ENCODE assay signal across 8 cellular contexts in the genomic region with DNA sequence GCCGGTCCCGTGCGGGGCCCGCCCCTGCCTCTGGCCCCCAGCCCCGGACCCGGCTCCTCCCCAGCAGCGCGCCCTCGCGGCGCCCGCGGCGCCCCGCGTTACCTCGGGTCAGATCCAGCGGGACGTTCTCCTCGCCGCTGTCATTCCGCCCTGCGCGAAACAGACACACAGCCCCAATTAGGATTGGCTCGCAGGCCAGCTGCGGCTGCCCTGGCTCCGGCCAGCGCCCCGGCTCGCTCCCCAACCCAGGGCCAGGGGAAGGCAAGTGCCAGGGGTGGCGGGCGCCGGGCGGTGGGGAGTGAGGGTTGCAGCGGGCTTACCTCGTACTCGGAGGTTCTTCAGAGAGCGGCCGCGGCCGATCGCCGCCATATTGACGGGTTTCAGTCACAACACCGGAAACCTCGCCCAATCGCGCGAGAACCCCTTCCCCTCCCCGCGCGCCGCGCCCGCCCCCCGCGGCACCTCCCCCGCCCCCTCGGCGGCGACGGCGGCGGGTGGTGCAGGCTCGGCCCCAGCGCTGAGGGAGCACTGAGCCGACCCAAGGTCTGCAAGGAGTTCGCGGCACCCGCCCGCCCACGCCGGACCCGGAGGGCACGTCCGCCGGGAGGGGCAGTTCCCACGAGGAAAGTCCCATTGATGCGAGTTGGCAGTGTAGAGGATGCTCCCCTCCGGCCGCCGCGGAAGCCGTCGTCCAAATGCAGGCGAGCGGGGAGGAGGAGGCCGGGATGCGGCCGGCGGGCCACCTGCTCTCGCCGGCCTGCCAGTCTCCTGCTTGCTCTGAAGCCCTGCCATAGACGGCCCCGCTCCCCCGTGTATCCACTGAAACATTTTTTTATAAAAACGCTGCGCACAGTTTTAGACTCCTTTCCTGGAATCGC. TPM values are rescaled to one million over a fixed set of nuclear protein-coding genes. Genes with fewer than 3 reads are reported as not detected.
A peak's percentile ranks its signal among the peaks of the same experiment; 100 is the strongest.
DNase-seq lines count a peak whose midpoint lies in the region; ATAC-seq and TF ChIP-seq lines count a peak whose summit lies in the region.

A gene with protein sequence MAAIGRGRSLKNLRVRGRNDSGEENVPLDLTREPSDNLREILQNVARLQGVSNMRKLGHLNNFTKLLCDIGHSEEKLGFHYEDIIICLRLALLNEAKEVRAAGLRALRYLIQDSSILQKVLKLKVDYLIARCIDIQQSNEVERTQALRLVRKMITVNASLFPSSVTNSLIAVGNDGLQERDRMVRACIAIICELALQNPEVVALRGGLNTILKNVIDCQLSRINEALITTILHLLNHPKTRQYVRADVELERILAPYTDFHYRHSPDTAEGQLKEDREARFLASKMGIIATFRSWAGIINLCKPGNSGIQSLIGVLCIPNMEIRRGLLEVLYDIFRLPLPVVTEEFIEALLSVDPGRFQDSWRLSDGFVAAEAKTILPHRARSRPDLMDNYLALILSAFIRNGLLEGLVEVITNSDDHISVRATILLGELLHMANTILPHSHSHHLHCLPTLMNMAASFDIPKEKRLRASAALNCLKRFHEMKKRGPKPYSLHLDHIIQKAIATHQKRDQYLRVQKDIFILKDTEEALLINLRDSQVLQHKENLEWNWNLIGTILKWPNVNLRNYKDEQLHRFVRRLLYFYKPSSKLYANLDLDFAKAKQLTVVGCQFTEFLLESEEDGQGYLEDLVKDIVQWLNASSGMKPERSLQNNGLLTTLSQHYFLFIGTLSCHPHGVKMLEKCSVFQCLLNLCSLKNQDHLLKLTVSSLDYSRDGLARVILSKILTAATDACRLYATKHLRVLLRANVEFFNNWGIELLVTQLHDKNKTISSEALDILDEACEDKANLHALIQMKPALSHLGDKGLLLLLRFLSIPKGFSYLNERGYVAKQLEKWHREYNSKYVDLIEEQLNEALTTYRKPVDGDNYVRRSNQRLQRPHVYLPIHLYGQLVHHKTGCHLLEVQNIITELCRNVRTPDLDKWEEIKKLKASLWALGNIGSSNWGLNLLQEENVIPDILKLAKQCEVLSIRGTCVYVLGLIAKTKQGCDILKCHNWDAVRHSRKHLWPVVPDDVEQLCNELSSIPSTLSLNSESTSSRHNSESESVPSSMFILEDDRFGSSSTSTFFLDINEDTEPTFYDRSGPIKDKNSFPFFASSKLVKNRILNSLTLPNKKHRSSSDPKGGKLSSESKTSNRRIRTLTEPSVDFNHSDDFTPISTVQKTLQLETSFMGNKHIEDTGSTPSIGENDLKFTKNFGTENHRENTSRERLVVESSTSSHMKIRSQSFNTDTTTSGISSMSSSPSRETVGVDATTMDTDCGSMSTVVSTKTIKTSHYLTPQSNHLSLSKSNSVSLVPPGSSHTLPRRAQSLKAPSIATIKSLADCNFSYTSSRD (N-terminal part only) (minus strand): TSS at position 391 of the 878 bp plus-strand sequence. CDS start 22 bp downstream, at position 369.

- no peaks in the 10 kb centered on the region for H3K9me3 ChIP-seq in liver (ENCODE audit: control insufficient read depth in 4 of 4, low read length in 3 of 4)

- H3K27ac Mint-ChIP-seq in dendritic cell treated with granulocyte-macrophage colony-stimulating factor and Interleukin-4, amounts not matched to agents 40 ng/mL and 50 ng/mL, for 4 days, result peak within 1 kb of the TSS; percentile 93

- H3K4me1 ChIP-seq in liver (ENCODE audit: control insufficient read depth in 4 of 4, insufficient read depth in 4 of 4, low read length in 3 of 4), result peaks cover 0 to 15% (median 6%) of the 10 kb centered on the region in 4 donors

- H3K27ac ChIP-seq in C4-2B (peak within 1 kb of the TSS; percentile 82), liver (ENCODE audit: low read depth in 1 of 2, low read length in 2 of 2) (peak within 1 kb of the TSS; percentile 100)

- peak within 1 kb of the TSS; percentile 85 to 90 for H3K9ac ChIP-seq in liver (ENCODE audit: low read depth in 1 of 2, low read length in 2 of 2)

- H3K9me3 Mint-ChIP-seq in dendritic cell treated with granulocyte-macrophage colony-stimulating factor and Interleukin-4, amounts not matched to agents 40 ng/mL and 50 ng/mL, for 4 days, result no peaks in the 10 kb centered on the region

- H3K27me3 Mint-ChIP-seq in dendritic cell treated with granulocyte-macrophage colony-stimulating factor and Interleukin-4, amounts not matched to agents 40 ng/mL and 50 ng/mL, for 4 days, result no peaks in the 10 kb centered on the region

- H3K27me3 ChIP-seq in liver (ENCODE audit: control insufficient read depth in 4 of 4, insufficient read depth in 4 of 4, low read length in 3 of 4), result no peaks in the 10 kb centered on the region

- TF ChIP-seq CTCF in C4-2B (conservative IDR thresholded peaks at IDR 0.05), result no peak
- no peak for TF ChIP-seq CTCF in liver (IDR thresholded peaks at IDR 0.05; ENCODE audit: low read depth, low read length, missing input control)

- H3K4me3 Mint-ChIP-seq in dendritic cell treated with granulocyte-macrophage colony-stimulating factor and Interleukin-4, amounts not matched to agents 40 ng/mL and 50 ng/mL, for 4 days, result peak within 1 kb of the TSS; percentile 89

- peak; percentile 72 for ATAC-seq in GM19395 (IDR thresholded peaks at IDR 0.05; ENCODE audit: unreplicated experiment)
- peak; percentile 44 for ATAC-seq in HG03558 (IDR thresholded peaks at IDR 0.05; ENCODE audit: extremely low read depth, unreplicated experiment)

- peaks cover 21% of the 10 kb centered on the region for H3K4me1 Mint-ChIP-seq in dendritic cell treated with granulocyte-macrophage colony-stimulating factor and Interleukin-4, amounts not matched to agents 40 ng/mL and 50 ng/mL, for 4 days (ENCODE audit: low read depth)

- peaks cover 18% of the 10 kb centered on the region for H3K36me3 Mint-ChIP-seq in dendritic cell treated with granulocyte-macrophage colony-stimulating factor and Interleukin-4, amounts not matched to agents 40 ng/mL and 50 ng/mL, for 4 days (ENCODE audit: low read depth)

- H3K4me3 ChIP-seq in liver (ENCODE audit: low read depth in 1 of 3, low read length in 3 of 3), result peak within 1 kb of the TSS; percentile 79 to 96 (median 91)

- H3K36me3 ChIP-seq in liver (ENCODE audit: control insufficient read depth in 4 of 4, insufficient read depth in 3 of 4, low read depth in 1 of 4, low read length in 3 of 4), result no peaks in the 10 kb centered on the region

- under 1% methylated on average over 98 of the region's 99 CpGs for WGBS in liver

- no peak for TF ChIP-seq RAD21 in liver (IDR thresholded peaks at IDR 0.05)

- intact Hi-C loops in dendritic cell treated with granulocyte-macrophage colony-stimulating factor and Interleukin-4, amounts not matched to agents 40 ng/mL and 50 ng/mL, for 4 days (cut with micrococcal nuclease), result no loop called here

- DNase-seq in NCI-H748 (lab: John Stamatoyannopoulos, UW; ENCODE audit: unreplicated experiment), result peak; percentile 98
- DNase-seq in activated CD4-positive, alpha-beta T cell treated with anti-CD3 and anti-CD28 coated beads, Interleukin-2, amount 50 U/mL, for 4 hours, result peak; percentile 88 to 89
- peak; percentile 90 for DNase-seq in stimulated activated CD4-positive, alpha-beta T cell treated with anti-CD3 and anti-CD28 coated beads, Interleukin-4, amount 100 ng/mL, for 24 hours

TF ChIP-seq in liver, 16 proteins besides CTCF, POLR2A, EP300 and RAD21 (continues in another document):
- TF ChIP-seq, protein P1, sequence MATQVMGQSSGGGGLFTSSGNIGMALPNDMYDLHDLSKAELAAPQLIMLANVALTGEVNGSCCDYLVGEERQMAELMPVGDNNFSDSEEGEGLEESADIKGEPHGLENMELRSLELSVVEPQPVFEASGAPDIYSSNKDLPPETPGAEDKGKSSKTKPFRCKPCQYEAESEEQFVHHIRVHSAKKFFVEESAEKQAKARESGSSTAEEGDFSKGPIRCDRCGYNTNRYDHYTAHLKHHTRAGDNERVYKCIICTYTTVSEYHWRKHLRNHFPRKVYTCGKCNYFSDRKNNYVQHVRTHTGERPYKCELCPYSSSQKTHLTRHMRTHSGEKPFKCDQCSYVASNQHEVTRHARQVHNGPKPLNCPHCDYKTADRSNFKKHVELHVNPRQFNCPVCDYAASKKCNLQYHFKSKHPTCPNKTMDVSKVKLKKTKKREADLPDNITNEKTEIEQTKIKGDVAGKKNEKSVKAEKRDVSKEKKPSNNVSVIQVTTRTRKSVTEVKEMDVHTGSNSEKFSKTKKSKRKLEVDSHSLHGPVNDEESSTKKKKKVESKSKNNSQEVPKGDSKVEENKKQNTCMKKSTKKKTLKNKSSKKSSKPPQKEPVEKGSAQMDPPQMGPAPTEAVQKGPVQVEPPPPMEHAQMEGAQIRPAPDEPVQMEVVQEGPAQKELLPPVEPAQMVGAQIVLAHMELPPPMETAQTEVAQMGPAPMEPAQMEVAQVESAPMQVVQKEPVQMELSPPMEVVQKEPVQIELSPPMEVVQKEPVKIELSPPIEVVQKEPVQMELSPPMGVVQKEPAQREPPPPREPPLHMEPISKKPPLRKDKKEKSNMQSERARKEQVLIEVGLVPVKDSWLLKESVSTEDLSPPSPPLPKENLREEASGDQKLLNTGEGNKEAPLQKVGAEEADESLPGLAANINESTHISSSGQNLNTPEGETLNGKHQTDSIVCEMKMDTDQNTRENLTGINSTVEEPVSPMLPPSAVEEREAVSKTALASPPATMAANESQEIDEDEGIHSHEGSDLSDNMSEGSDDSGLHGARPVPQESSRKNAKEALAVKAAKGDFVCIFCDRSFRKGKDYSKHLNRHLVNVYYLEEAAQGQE (IDR thresholded peaks at IDR 0.05), result no peak
- TF ChIP-seq, protein P2, sequence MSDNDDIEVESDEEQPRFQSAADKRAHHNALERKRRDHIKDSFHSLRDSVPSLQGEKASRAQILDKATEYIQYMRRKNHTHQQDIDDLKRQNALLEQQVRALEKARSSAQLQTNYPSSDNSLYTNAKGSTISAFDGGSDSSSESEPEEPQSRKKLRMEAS (IDR thresholded peaks at IDR 0.05), result no peak
- no peak for TF ChIP-seq FOXA2 (IDR thresholded peaks at IDR 0.05)
- TF ChIP-seq SP1 (IDR thresholded peaks at IDR 0.05), result no peak
- peak in 1 of 2 donors; percentile 67 for TF ChIP-seq EGR1 (IDR thresholded peaks at IDR 0.05; ENCODE audit: low read depth in 2 of 2)
- no peak for TF ChIP-seq TAF1 (conservative IDR thresholded peaks at IDR 0.05)
- TF ChIP-seq NR2F2 (IDR thresholded peaks at IDR 0.05), result no peak
- TF ChIP-seq, protein P3, sequence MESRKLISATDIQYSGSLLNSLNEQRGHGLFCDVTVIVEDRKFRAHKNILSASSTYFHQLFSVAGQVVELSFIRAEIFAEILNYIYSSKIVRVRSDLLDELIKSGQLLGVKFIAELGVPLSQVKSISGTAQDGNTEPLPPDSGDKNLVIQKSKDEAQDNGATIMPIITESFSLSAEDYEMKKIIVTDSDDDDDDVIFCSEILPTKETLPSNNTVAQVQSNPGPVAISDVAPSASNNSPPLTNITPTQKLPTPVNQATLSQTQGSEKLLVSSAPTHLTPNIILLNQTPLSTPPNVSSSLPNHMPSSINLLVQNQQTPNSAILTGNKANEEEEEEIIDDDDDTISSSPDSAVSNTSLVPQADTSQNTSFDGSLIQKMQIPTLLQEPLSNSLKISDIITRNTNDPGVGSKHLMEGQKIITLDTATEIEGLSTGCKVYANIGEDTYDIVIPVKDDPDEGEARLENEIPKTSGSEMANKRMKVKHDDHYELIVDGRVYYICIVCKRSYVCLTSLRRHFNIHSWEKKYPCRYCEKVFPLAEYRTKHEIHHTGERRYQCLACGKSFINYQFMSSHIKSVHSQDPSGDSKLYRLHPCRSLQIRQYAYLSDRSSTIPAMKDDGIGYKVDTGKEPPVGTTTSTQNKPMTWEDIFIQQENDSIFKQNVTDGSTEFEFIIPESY (IDR thresholded peaks at IDR 0.05), result peak; percentile 97

RNA-seq across cellular contexts. Expression of the gene that starts here (rescaled TPM):
- 10 to 100 TPM; 21.0 to 24.0 TPM for total RNA-seq in liver
- polyA plus RNA-seq in liver, result 1 to 10 TPM; 2.1 to 9.0 TPM

Comparison
In these comparisons a context has a peak if more than half of its experiments do, and no peak if none do; other contexts are left out.
1. Peak in every context shown above with its lines: DNase-seq, ATAC-seq, H3K4me3 ChIP-seq and H3K27ac ChIP-seq.